ENCODE assay signal across 8 cellular contexts in genomic region chr9:121278535-121279169, GRCh38. TPM values are rescaled to one million over a fixed set of nuclear protein-coding genes. Genes with fewer than 3 reads are reported as not detected.
DNase-seq lines count a peak whose midpoint lies in the region; ATAC-seq and TF ChIP-seq lines count a peak whose summit lies in the region.

No MANE protein-coding gene starts in this region.

- H3K27me3 Mint-ChIP-seq in HFFc6 (ENCODE audit: insufficient read depth): no peaks in the 10 kb centered on the region; the same call in 1 of the 2 replicates

- no peak for ATAC-seq in HG02840 (IDR thresholded peaks at IDR 0.05; ENCODE audit: low FRiP score, unreplicated experiment)

- peak overlapping the region; percentile 83 for H3K4me3 Mint-ChIP-seq in HFFc6

- intact Hi-C loops in cardiac septum (cut with DNase I) (loop anchor here (5.0 kb wide), 1 partner anchor 56 kb away; no protein-coding TSS in a partner anchor), posterior vena cava (cut with DNase I) (no loop called here)

- H3K27ac ChIP-seq in adipose tissue (ENCODE audit: low read depth, low read length): peak overlapping the region; percentile 29

- peaks cover 38% of the 10 kb centered on the region for H3K36me3 Mint-ChIP-seq in HFFc6 (ENCODE audit: low read depth)

- TF ChIP-seq CTCF in HFFc6 (IDR thresholded peaks at IDR 0.05): peak; percentile 91

- 21 to 36% (median 29%) methylated on average over 13 of the region's 13 CpGs for WGBS in adipose tissue, 3 donors

- H3K4me1 Mint-ChIP-seq in HFFc6 (ENCODE audit: low read depth): peaks cover 100% of the 10 kb centered on the region

- H3K9me3 Mint-ChIP-seq in HFFc6: no peaks in the 10 kb centered on the region

- H3K27ac Mint-ChIP-seq in HFFc6: peak overlapping the region; percentile 98

- DNase-seq in DMS53 (lab: John Stamatoyannopoulos, UW) (peak; percentile 73), HFFc6 (peak; percentile 98), NOMO-1 treated with dmso at 0.1 percent for 144 hours (lab: John Stamatoyannopoulos, UW; ENCODE audit: unreplicated experiment) (peak; percentile 21), cardiac septum (ENCODE audit: low spot score) (peak; percentile 78), posterior vena cava (ENCODE audit: low spot score) (peak; percentile 88)
- DNase-seq in activated effector memory CD4-positive, alpha-beta T cell treated with anti-CD3 and anti-CD28 coated beads, Interleukin-2, amount 50 U/mL, for 16 hours: no peak

RNA-seq across cellular contexts. Expression of gene GSN, which starts 10.7 kb away (rescaled TPM):
- total RNA-seq in HFFc6 (2021; fragmentation: NEBNext Ultra II Directional; extraction: Animal tissue kit (Norgen Biotek cat#: 25700)): 100 to 1,000 TPM; 288 to 394 (median 318) TPM
- 1,000 to 10,000 TPM in 2 of 3 donors, 100 to 1,000 TPM in 1; 183 to 2,232 (median 1,519) TPM for polyA plus RNA-seq in adipose tissue
- total RNA-seq in cardiac septum (855 TPM), posterior vena cava (1,000 to 10,000 TPM in 1 of 2 donors, 100 to 1,000 TPM in 1; 590 to 1,544 TPM)
